ENCODE assay signal across 8 cellular contexts in the genomic region with DNA sequence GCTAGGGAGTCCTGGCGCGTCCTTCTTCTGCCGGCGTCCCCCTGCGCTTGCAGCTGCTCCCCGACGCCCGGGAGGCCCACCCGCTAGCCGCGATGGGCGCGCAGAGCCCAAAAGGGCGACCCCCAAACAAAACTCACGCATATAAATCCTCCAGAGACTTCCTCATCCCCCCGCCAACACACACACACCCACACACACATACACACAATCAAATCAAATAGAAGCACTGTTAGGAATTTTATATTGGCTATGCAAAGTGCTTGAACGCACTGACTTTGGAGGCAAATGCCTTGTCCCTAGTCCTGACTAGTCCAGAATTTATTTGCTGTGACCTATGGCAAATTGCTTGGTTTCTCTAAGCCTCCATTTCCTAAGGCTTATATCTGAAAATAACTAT.
DNase-seq lines count a peak whose midpoint lies in the region; ATAC-seq and TF ChIP-seq lines count a peak whose summit lies in the region.

No MANE protein-coding gene starts in this region.

- peaks cover 22 to 26% of the 10 kb centered on the region in 2 donors for H3K4me1 Mint-ChIP-seq in stimulated activated naive B cell treated with anti-CD40 and anti-IgM and Interleukin-4, amounts not matched to agents 10 μg/mL and 1 μg/mL and 100 μg/mL, for 72 hours

- TF ChIP-seq CTCF in WERI-Rb-1 (IDR thresholded peaks at IDR 0.05; ENCODE audit: low read depth, low read length): no peak

- H3K27ac Mint-ChIP-seq in stimulated activated naive B cell treated with anti-CD40 and anti-IgM and Interleukin-4, amounts not matched to agents 10 μg/mL and 1 μg/mL and 100 μg/mL, for 72 hours: peak overlapping the region; percentile 78

- no peaks in the 10 kb centered on the region for H3K27me3 Mint-ChIP-seq in stimulated activated naive B cell treated with anti-CD40 and anti-IgM and Interleukin-4, amounts not matched to agents 10 μg/mL and 1 μg/mL and 100 μg/mL, for 72 hours

- H3K4me3 ChIP-seq in WERI-Rb-1 (ENCODE audit: low read depth, low read length) (peak overlapping the region; percentile 59), iPS-11a (ENCODE audit: low read depth, low read length) (peak overlapping the region; percentile 69)

- no peaks in the 10 kb centered on the region for H3K36me3 ChIP-seq in WERI-Rb-1

- H3K9me3 Mint-ChIP-seq in stimulated activated naive B cell treated with anti-CD40 and anti-IgM and Interleukin-4, amounts not matched to agents 10 μg/mL and 1 μg/mL and 100 μg/mL, for 72 hours: no peaks in the 10 kb centered on the region

- DNase-seq in NCI-H146 treated with DMSO at 0.1 percent for 48 hours (lab: John Stamatoyannopoulos, UW; ENCODE audit: unreplicated experiment) (peak; percentile 11), NCI-H146 (lab: John Stamatoyannopoulos, UW) (no peak), WERI-Rb-1 (no peak), NOMO-1 (lab: John Stamatoyannopoulos, UW; ENCODE audit: unreplicated experiment in 2 of 2) (no peak), NCI-H345 (lab: John Stamatoyannopoulos, UW) (no peak)
- DNase-seq in stimulated activated naive B cell treated with anti-CD40 and anti-IgM and Interleukin-4, amounts not matched to agents 10 μg/mL and 1 μg/mL and 100 μg/mL, for 72 hours: no peak

- peak overlapping the region; percentile 42 for H3K27ac ChIP-seq in WERI-Rb-1

- no peak for ATAC-seq in stimulated activated naive B cell treated with anti-CD40 and anti-IgM and Interleukin-4, amounts not matched to agents 10 μg/mL and 1 μg/mL and 100 μg/mL, for 72 hours (replicated peaks)
- ATAC-seq in GM18873 (IDR thresholded peaks at IDR 0.05; ENCODE audit: low FRiP score, unreplicated experiment): no peak

- no peaks in the 10 kb centered on the region for H3K9me3 ChIP-seq in WERI-Rb-1 (ENCODE audit: severe bottlenecking)

- H3K27me3 ChIP-seq in WERI-Rb-1 (ENCODE audit: insufficient read depth, low read depth, severe bottlenecking): no peaks in the 10 kb centered on the region

- H3K36me3 Mint-ChIP-seq in stimulated activated naive B cell treated with anti-CD40 and anti-IgM and Interleukin-4, amounts not matched to agents 10 μg/mL and 1 μg/mL and 100 μg/mL, for 72 hours: peaks cover 0 to 1% of the 10 kb centered on the region in 2 donors

- peak overlapping the region; percentile 88 to 91 for H3K4me3 Mint-ChIP-seq in stimulated activated naive B cell treated with anti-CD40 and anti-IgM and Interleukin-4, amounts not matched to agents 10 μg/mL and 1 μg/mL and 100 μg/mL, for 72 hours
